ENCODE assay signal across 14 cellular contexts in the genomic region with DNA sequence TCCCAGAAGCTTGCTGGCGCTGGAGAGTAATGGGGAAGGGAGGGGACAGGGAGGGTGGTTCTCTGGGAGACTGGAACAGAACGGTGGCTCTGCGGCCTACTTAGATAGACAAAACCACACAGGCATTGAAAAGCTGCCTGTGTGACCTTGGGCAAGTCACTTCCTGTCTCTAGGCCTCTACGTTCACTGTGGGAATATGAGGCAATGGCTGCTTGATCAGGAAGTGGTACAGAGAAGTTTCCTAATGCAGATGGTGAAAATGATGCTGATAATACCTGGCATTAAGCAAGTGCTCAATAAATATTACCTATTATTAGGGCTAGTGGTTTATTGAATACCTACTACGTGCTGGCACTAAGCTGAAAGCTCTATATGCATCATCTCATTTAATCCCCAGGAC. TPM values are rescaled to one million over a fixed set of nuclear protein-coding genes. Genes with fewer than 3 reads are reported as not detected.
DNase-seq lines count a peak whose midpoint lies in the region; ATAC-seq and TF ChIP-seq lines count a peak whose summit lies in the region.
"Had no signal": no experiment of that assay in that cellular context is flagged by ENCODE, and none has a peak within 500 bp of the region (broad histone marks: within the 10 kb centered on the region; RNA-seq: fewer than 3 reads in every experiment).

No MANE protein-coding gene starts in this region.

- CTCF ChIA-PET in mammary epithelial cell (lab: Charles Lee; ENCODE audit: low non-redundant PET) = no interaction called here
- CTCF ChIA-PET in MCF 10A (lab: Yijun Ruan, JAX) = no interaction called here
- CTCF ChIA-PET in RWPE1 (lab: Yijun Ruan, JAX) = no interaction called here

- POLR2A ChIA-PET in MCF 10A (lab: Yijun Ruan, JAX) = interaction anchor here (1.5 kb wide), 1 partner anchor 9 kb away, joined by 6 read pairs; no protein-coding TSS in a partner anchor
- POLR2A ChIA-PET in RWPE1 (lab: Yijun Ruan, JAX; ENCODE audit: low non-redundant PET) = no interaction called here

- H3K27me3 Mint-ChIP-seq in MCF 10A (ENCODE audit: insufficient read depth, unreplicated experiment) = no peaks in the 10 kb centered on the region
- H3K27me3 Mint-ChIP-seq: B cell had no signal

- no peaks in the 10 kb centered on the region for H4K20me1 ChIP-seq in mammary epithelial cell (ENCODE audit: insufficient read depth, low read length)

- BruUV-seq in mammary epithelial cell (replicated peaks; lab: Mats Ljungman, UMichigan) (no TSS peak), MCF 10A (replicated peaks; lab: Mats Ljungman, UMichigan) (no TSS peak)

- H3K27me3 ChIP-seq in mammary epithelial cell (ENCODE audit: insufficient read depth, low read length) = no peaks in the 10 kb centered on the region
- no peaks in the 10 kb centered on the region for H3K27me3 ChIP-seq in upper lobe of left lung

- DNase-seq in mammary epithelial cell = peak; percentile 29
- no peak for DNase-seq in MCF 10A (ENCODE audit: unreplicated experiment)
- no peak for DNase-seq in RWPE1 (ENCODE audit: low spot score)
- peak; percentile 70 for DNase-seq in amniotic epithelial cell (ENCODE audit: low read depth)
- DNase-seq in upper lobe of left lung = peak in 1 of 2 donors; percentile 67
- no peak for DNase-seq in NCI-H526 treated with DMSO at 0.1 percent for 48 hours (lab: John Stamatoyannopoulos, UW)
- DNase-seq in hepatic stellate cell (ENCODE audit: low spot score) = no peak
- DNase-seq: NCI-H1048 had no signal

- 79% methylated on average over 3 of the region's 5 CpGs for WGBS in mammary epithelial cell (ENCODE audit: low coverage, missing lambda C conversion rate)
- WGBS in upper lobe of left lung, 2 donors = 59 to 64% methylated on average over 5 of the region's 5 CpGs

- TF ChIP-seq EP300 in upper lobe of left lung (IDR thresholded peaks at IDR 0.05) = no peak

- H3K4me1 ChIP-seq in mammary epithelial cell (ENCODE audit: insufficient read depth, low read length) (no peaks in the 10 kb centered on the region), upper lobe of left lung (peaks cover 0 to 5% (median 0%) of the 10 kb centered on the region in 4 donors)
- H3K4me1 ChIP-seq: HAP-1 had no signal

- H3K4me3 Mint-ChIP-seq in MCF 10A (ENCODE audit: unreplicated experiment) = no peak overlapping the region
- H3K4me3 Mint-ChIP-seq: B cell had no signal

- H3K4me2 ChIP-seq in mammary epithelial cell (ENCODE audit: insufficient read depth, low read depth, low read length) = no peak overlapping the region

- dilution Hi-C loops in mammary epithelial cell (cut with HindIII; ENCODE audit: low sequenced_read_pairs) = no loop called here

- H3K9ac ChIP-seq in mammary epithelial cell (ENCODE audit: insufficient read depth, low read length) = no peak overlapping the region

- no peak overlapping the region for H3K4me3 ChIP-seq in mammary epithelial cell (replicated peaks in 1 of 3; ENCODE audit: insufficient read depth in 1 of 3, low read depth in 2 of 3, low read length in 3 of 3)
- no peak overlapping the region for H3K4me3 ChIP-seq in upper lobe of left lung
- H3K4me3 ChIP-seq: HAP-1 had no signal

- in situ Hi-C loops in mammary epithelial cell (cut with MboI; ENCODE audit: low sequenced_read_pairs in 2 of 2) = no loop called here

- H2AFZ ChIP-seq in mammary epithelial cell (ENCODE audit: low read depth, low read length) = no peak overlapping the region

- H3K27ac ChIP-seq in mammary epithelial cell (ENCODE audit: insufficient read depth, low read depth, low read length) (no peak overlapping the region), RWPE1 (peak overlapping the region; percentile 34; the same call in 1 of the 2 replicates), upper lobe of left lung (peak overlapping the region in 3 of 4 donors; percentile 40 to 72 (median 46))

- intact Hi-C loops in mammary epithelial cell (cut with micrococcal nuclease) (no loop called here), MCF 10A (cut with micrococcal nuclease) (no loop called here)

- H3K36me3 ChIP-seq in mammary epithelial cell (ENCODE audit: insufficient read depth, low read length) (no peaks in the 10 kb centered on the region), upper lobe of left lung (peaks cover 0 to 34% (median 24%) of the 10 kb centered on the region in 4 donors)
- H3K36me3 ChIP-seq: HAP-1 had no signal

- no peak for TF ChIP-seq POLR2A in upper lobe of left lung (IDR thresholded peaks at IDR 0.05)

- no peak overlapping the region for H3K27ac Mint-ChIP-seq in MCF 10A (ENCODE audit: low read depth, unreplicated experiment)
- H3K27ac Mint-ChIP-seq: B cell had no signal

- TF ChIP-seq CTCF in mammary epithelial cell (conservative IDR thresholded peaks at IDR 0.05 in 1 of 2, IDR thresholded peaks at IDR 0.05 in 1 of 2; ENCODE audit: extremely low read depth in 1 of 2, insufficient read depth in 1 of 2, low read depth in 1 of 2, low read length in 2 of 2) = no peak
- TF ChIP-seq CTCF in MCF 10A (IDR thresholded peaks at IDR 0.05; ENCODE audit: unreplicated experiment) = no peak
- no peak for TF ChIP-seq CTCF in RWPE1 (conservative IDR thresholded peaks at IDR 0.05; ENCODE audit: low read depth)
- TF ChIP-seq CTCF in upper lobe of left lung (IDR thresholded peaks at IDR 0.05) = no peak

- H3K9me3 ChIP-seq in mammary epithelial cell (replicated peaks; ENCODE audit: insufficient read depth, low read length) (no peaks in the 10 kb centered on the region), upper lobe of left lung (no peaks in the 10 kb centered on the region)
- H3K9me3 ChIP-seq: HAP-1 had no signal

- H3K36me3 Mint-ChIP-seq in MCF 10A (ENCODE audit: insufficient read depth, unreplicated experiment) = peaks cover 14% of the 10 kb centered on the region

- ATAC-seq in upper lobe of left lung (ENCODE audit: low FRiP score in 2 of 2) = peak in 1 of 2 donors; percentile 32
- ATAC-seq in HG02840 (IDR thresholded peaks at IDR 0.05; ENCODE audit: low FRiP score, unreplicated experiment) = no peak

- no peaks in the 10 kb centered on the region for H3K9me3 Mint-ChIP-seq in MCF 10A (ENCODE audit: unreplicated experiment)

- peaks cover 6% of the 10 kb centered on the region for H3K4me1 Mint-ChIP-seq in MCF 10A (ENCODE audit: insufficient read depth, unreplicated experiment)

- H3K79me2 ChIP-seq in mammary epithelial cell (ENCODE audit: insufficient read depth, low read length) = no peaks in the 10 kb centered on the region

RNA-seq across cellular contexts. Expression of a gene that starts 15.7 kb away (rescaled TPM):
- total RNA-seq in mammary epithelial cell = 10 to 100 TPM; 15.3 to 15.5 TPM
- 15.1 TPM for polyA plus RNA-seq in mammary epithelial cell
- 11.3 TPM for polyA minus RNA-seq in mammary epithelial cell
- 19.0 and 25.6 TPM in 2 replicates for total RNA-seq in MCF 10A (2022)
- total RNA-seq in upper lobe of left lung = 10 to 100 TPM in 5 of 6 donors, 1 to 10 TPM in 1; 9.4 to 24.4 (median 22.4) TPM

RNA-seq across cellular contexts. Expression of a gene that starts 16.0 kb away (rescaled TPM):
- 10 to 100 TPM; 49.3 to 95.2 TPM for total RNA-seq in mammary epithelial cell
- 178 TPM for polyA plus RNA-seq in mammary epithelial cell
- 76.8 TPM for polyA minus RNA-seq in mammary epithelial cell
- 94.7 and 114 TPM in 2 replicates for total RNA-seq in MCF 10A (2022)
- total RNA-seq in upper lobe of left lung = 100 to 1,000 TPM in 2 of 6 donors, 10 to 100 TPM in 4; 50.5 to 107 (median 78.2) TPM

RNA-seq across cellular contexts. Expression of a gene that starts 31.3 kb away (rescaled TPM):
- total RNA-seq in mammary epithelial cell = under 1 TPM in 1 of 2 donors, not detected in 1; under 0.01 TPM
- not detected for polyA plus RNA-seq in mammary epithelial cell
- not detected for polyA minus RNA-seq in mammary epithelial cell
- total RNA-seq in MCF 10A (2022) = not detected in 2 replicates
- total RNA-seq in upper lobe of left lung = under 1 TPM in 2 of 6 donors, not detected in 4; 0.15 to 0.44 TPM
- total RNA-seq: astrocyte, B cell, epithelial cell of proximal tubule, skeletal muscle tissue had no signal

Comparison
In these comparisons a context has a peak if more than half of its experiments do, and no peak if none do; other contexts are left out.
1. DNase-seq: peak in mammary epithelial cell (single experiment) and amniotic epithelial cell (single experiment); none in MCF 10A (single experiment), RWPE1 (single experiment), NCI-H526 treated with DMSO at 0.1 percent for 48 hours (single experiment) and hepatic stellate cell (single experiment).